8 cellular contexts compared by ENCODE assay signal in the genomic region with DNA sequence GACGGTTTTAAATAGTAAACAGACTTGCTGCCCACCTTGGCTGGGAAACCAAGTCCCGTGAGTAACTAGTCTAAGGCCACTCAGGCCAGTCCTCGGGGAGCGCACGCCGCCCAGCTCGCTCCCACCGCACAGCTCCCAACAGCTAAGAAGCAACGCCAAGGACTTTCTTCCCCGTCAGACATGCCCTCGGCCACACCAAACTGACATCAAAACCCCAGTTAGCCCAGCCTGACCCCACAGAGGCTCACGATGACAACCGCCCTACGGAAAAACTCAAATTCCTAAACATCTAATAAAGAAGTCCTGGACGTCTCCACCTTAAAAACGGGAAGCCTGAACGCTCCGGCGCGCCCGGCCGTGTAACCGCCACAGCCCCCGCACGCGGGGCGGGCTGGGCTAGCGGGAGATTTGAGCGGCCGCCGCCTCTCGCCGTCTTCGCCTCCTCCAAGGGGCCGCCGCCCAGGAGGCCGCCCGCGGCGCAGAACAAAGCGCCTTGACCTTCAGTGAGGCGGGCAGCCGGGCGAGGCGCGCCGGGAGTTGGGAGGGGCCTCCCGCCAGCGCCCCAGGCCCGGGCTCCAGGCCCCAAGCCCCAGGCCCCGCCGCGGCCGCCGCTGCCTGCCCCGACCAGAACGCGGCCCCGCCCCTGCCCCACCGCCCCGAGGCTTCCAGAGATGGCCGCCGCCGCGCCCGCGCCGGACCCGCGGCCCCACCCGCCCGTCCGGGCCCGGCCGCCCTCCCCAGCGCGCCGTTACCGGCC. TPM values are rescaled to one million over a fixed set of nuclear protein-coding genes. Genes with fewer than 3 reads are reported as not detected.
DNase-seq lines count a peak whose midpoint lies in the region; ATAC-seq, FAIRE-seq and TF ChIP-seq lines count a peak whose summit lies in the region.

No MANE protein-coding gene starts in this region.

- ATAC-seq in GM19351 (IDR thresholded peaks at IDR 0.05; ENCODE audit: unreplicated experiment) = peak; percentile 29
- ATAC-seq in HG03354 (IDR thresholded peaks at IDR 0.05; ENCODE audit: poor library complexity, severe bottlenecking, unreplicated experiment) = peak; percentile 41
- ATAC-seq in mucosa of descending colon = peak; percentile 71
- ATAC-seq in upper lobe of left lung (ENCODE audit: low FRiP score in 2 of 2) = peak; percentile 58 to 86

- no peaks in the 10 kb centered on the region for H3K9me1 ChIP-seq in endothelial cell of umbilical vein (replicated peaks; ENCODE audit: control insufficient read depth, extremely low read depth, insufficient read depth, low read length)

- H3K27ac ChIP-seq in CD8-positive, alpha-beta memory T cell (ENCODE audit: low read depth, low read length) = peak overlapping the region; percentile 86
- peak overlapping the region; percentile 64 for H3K27ac ChIP-seq in endothelial cell of umbilical vein (ENCODE audit: insufficient read depth, low read depth, low read length)
- peak overlapping the region; percentile 92 to 96 (median 96) for H3K27ac ChIP-seq in upper lobe of left lung

- H3K9me3 Mint-ChIP-seq in CD8-positive, alpha-beta memory T cell = peaks cover 0 to 3% (median 0%) of the 10 kb centered on the region in 5 donors
- no peaks in the 10 kb centered on the region for H3K9me3 Mint-ChIP-seq in T-helper 1 cell treated with Interleukin-12 subunit alpha and Interleukin-12 subunit beta and Interleukin-4 antibody, amounts not matched to agents 30 μg/mL and 1 μg/mL, for 36 hours

- H3K36me3 Mint-ChIP-seq in CD8-positive, alpha-beta memory T cell = peaks cover 0 to 42% (median 3%) of the 10 kb centered on the region in 3 donors
- H3K36me3 Mint-ChIP-seq in T-helper 1 cell treated with Interleukin-12 subunit alpha and Interleukin-12 subunit beta and Interleukin-4 antibody, amounts not matched to agents 30 μg/mL and 1 μg/mL, for 36 hours (ENCODE audit: low read depth) = peaks cover 24% of the 10 kb centered on the region

- H3K9me3 ChIP-seq in CD8-positive, alpha-beta memory T cell (ENCODE audit: low read length) = no peaks in the 10 kb centered on the region
- no peaks in the 10 kb centered on the region for H3K9me3 ChIP-seq in endothelial cell of umbilical vein (replicated peaks; ENCODE audit: control insufficient read depth, insufficient read depth, low read length)
- H3K9me3 ChIP-seq in mucosa of descending colon = no peaks in the 10 kb centered on the region
- no peaks in the 10 kb centered on the region for H3K9me3 ChIP-seq in upper lobe of left lung

- peak overlapping the region; percentile 99 to 100 (median 99) for H3K4me3 Mint-ChIP-seq in CD8-positive, alpha-beta memory T cell
- peak overlapping the region; percentile 98 for H3K4me3 Mint-ChIP-seq in T-helper 1 cell treated with Interleukin-12 subunit alpha and Interleukin-12 subunit beta and Interleukin-4 antibody, amounts not matched to agents 30 μg/mL and 1 μg/mL, for 36 hours

- intact Hi-C loops in endothelial cell of umbilical vein (cut with micrococcal nuclease) (loop anchor here (1.0 to 10.0 kb wide), 5 partner anchors 41 to 457 kb away; partner anchors contain the start of gene CARS1), mucosa of descending colon (cut with DNase I, micrococcal nuclease) (no loop called here)

- H3K79me2 ChIP-seq in endothelial cell of umbilical vein (ENCODE audit: control insufficient read depth, insufficient read depth, low read length) = peaks cover 52% of the 10 kb centered on the region

- no peaks in the 10 kb centered on the region for H3K27me3 ChIP-seq in CD8-positive, alpha-beta memory T cell (ENCODE audit: insufficient read depth, low read length, poor library complexity, severe bottlenecking)
- no peaks in the 10 kb centered on the region for H3K27me3 ChIP-seq in endothelial cell of umbilical vein (ENCODE audit: control insufficient read depth in 2 of 2, insufficient read depth in 2 of 2, low read length in 2 of 2)
- no peaks in the 10 kb centered on the region for H3K27me3 ChIP-seq in upper lobe of left lung

- no peak for DNase-seq in CD8-positive, alpha-beta memory T cell
- DNase-seq in endothelial cell of umbilical vein (ENCODE audit: low read depth, low spot score) (peak; percentile 57), mucosa of descending colon (no peak), upper lobe of left lung (peak; percentile 46 to 97), NCI-H2107 (lab: John Stamatoyannopoulos, UW) (no peak)

- POLR2A ChIA-PET in CD8-positive, alpha-beta memory T cell (lab: Charles Lee) = interaction anchor here (0.5 to 4.8 kb wide), 9 partner anchors 11 to 366 kb away, joined by 3 to 54 read pairs (median 3); a partner anchor contains a TSS
- POLR2A ChIA-PET in endothelial cell of umbilical vein (lab: Charles Lee) = interaction anchor here (0.7 to 1.6 kb wide), 5 partner anchors 9 to 63 kb away, joined by 3 to 4 read pairs (median 3); partner anchors contain the start of gene PHLDA2

- dilution Hi-C loops in endothelial cell of umbilical vein (cut with MboI; ENCODE audit: extremely low pct_ligation_motif_present, low sequenced_read_pairs) = no loop called here

- peak overlapping the region; percentile 85 for H3K9ac ChIP-seq in endothelial cell of umbilical vein (replicated peaks; ENCODE audit: extremely low read depth, insufficient read depth, low read length)

- no peak for FAIRE-seq in endothelial cell of umbilical vein (lab: Jason Lieb, UNC)

- CTCF ChIA-PET in CD8-positive, alpha-beta memory T cell (lab: Charles Lee) = interaction anchor here (1.0 to 5.5 kb wide), 5 partner anchors 9 to 460 kb away, joined by 3 to 43 read pairs (median 3); no protein-coding TSS in a partner anchor
- CTCF ChIA-PET in endothelial cell of umbilical vein (lab: Charles Lee) = interaction anchor here (0.6 to 1.3 kb wide), 11 partner anchors 10 to 459 kb away, joined by 3 to 5 read pairs (median 4); partner anchors contain the start of gene PHLDA2

- TF ChIP-seq CTCF in endothelial cell of umbilical vein (IDR thresholded peaks at IDR 0.05; ENCODE audit: extremely low read depth in 1 of 2, insufficient read depth in 1 of 2, low read depth in 1 of 2, low read length in 2 of 2) (no peak), mucosa of descending colon (IDR thresholded peaks at IDR 0.05) (no peak), upper lobe of left lung (IDR thresholded peaks at IDR 0.05) (no peak)

- TF ChIP-seq POLR2A in endothelial cell of umbilical vein (IDR thresholded peaks at IDR 0.05; ENCODE audit: low read depth, low read length) (peak; percentile 46), upper lobe of left lung (IDR thresholded peaks at IDR 0.05) (no peak)

- H3K4me2 ChIP-seq in endothelial cell of umbilical vein (ENCODE audit: insufficient read depth, low read length) = peak overlapping the region; percentile 95

- peak overlapping the region; percentile 55 for H2AFZ ChIP-seq in endothelial cell of umbilical vein (ENCODE audit: low read depth, low read length)

- peak overlapping the region; percentile 85 for H3K4me3 ChIP-seq in CD8-positive, alpha-beta memory T cell (ENCODE audit: low read length)
- peak overlapping the region; percentile 64 to 97 (median 95) for H3K4me3 ChIP-seq in endothelial cell of umbilical vein (replicated peaks in 1 of 3; ENCODE audit: insufficient read depth in 1 of 3, low read depth in 1 of 3, low read length in 3 of 3)
- peak overlapping the region; percentile 84 for H3K4me3 ChIP-seq in mucosa of descending colon
- H3K4me3 ChIP-seq in upper lobe of left lung = peak overlapping the region; percentile 78 to 97 (median 87)

- no peaks in the 10 kb centered on the region for H3K36me3 ChIP-seq in CD8-positive, alpha-beta memory T cell (ENCODE audit: insufficient read depth, low read length)
- H3K36me3 ChIP-seq in endothelial cell of umbilical vein (ENCODE audit: control insufficient read depth in 2 of 2, extremely low read depth in 1 of 2, insufficient read depth in 2 of 2, low read length in 2 of 2) = no peaks in the 10 kb centered on the region
- no peaks in the 10 kb centered on the region for H3K36me3 ChIP-seq in mucosa of descending colon (ENCODE audit: low read depth)
- H3K36me3 ChIP-seq in upper lobe of left lung = no peaks in the 10 kb centered on the region

- peaks cover 35 to 42% (median 38%) of the 10 kb centered on the region in 3 donors for H3K4me1 Mint-ChIP-seq in CD8-positive, alpha-beta memory T cell
- H3K4me1 Mint-ChIP-seq in T-helper 1 cell treated with Interleukin-12 subunit alpha and Interleukin-12 subunit beta and Interleukin-4 antibody, amounts not matched to agents 30 μg/mL and 1 μg/mL, for 36 hours (ENCODE audit: low read depth) = peaks cover 30% of the 10 kb centered on the region

- WGBS in upper lobe of left lung, 2 donors = 0 to 1% methylated on average over 28 to 48 of the region's 79 CpGs

- no TSS peak for BruUV-seq in endothelial cell of umbilical vein (replicated peaks; lab: Mats Ljungman, UMichigan)

- H4K20me1 ChIP-seq in endothelial cell of umbilical vein (replicated peaks; ENCODE audit: control insufficient read depth, extremely low read depth, insufficient read depth, low read length) = peaks cover 4% of the 10 kb centered on the region

- peaks cover 0 to 3% of the 10 kb centered on the region in 2 donors for H3K27me3 Mint-ChIP-seq in CD8-positive, alpha-beta memory T cell
- no peaks in the 10 kb centered on the region for H3K27me3 Mint-ChIP-seq in T-helper 1 cell treated with Interleukin-12 subunit alpha and Interleukin-12 subunit beta and Interleukin-4 antibody, amounts not matched to agents 30 μg/mL and 1 μg/mL, for 36 hours (ENCODE audit: low read depth)

- peak overlapping the region; percentile 97 to 100 (median 98) for H3K27ac Mint-ChIP-seq in CD8-positive, alpha-beta memory T cell
- H3K27ac Mint-ChIP-seq in T-helper 1 cell treated with Interleukin-12 subunit alpha and Interleukin-12 subunit beta and Interleukin-4 antibody, amounts not matched to agents 30 μg/mL and 1 μg/mL, for 36 hours = peak overlapping the region; percentile 99

- TF ChIP-seq EP300 in upper lobe of left lung (IDR thresholded peaks at IDR 0.05) = no peak

- H3K4me1 ChIP-seq in CD8-positive, alpha-beta memory T cell (ENCODE audit: insufficient read depth, low read length) = peaks cover 27% of the 10 kb centered on the region
- peaks cover 33% of the 10 kb centered on the region for H3K4me1 ChIP-seq in endothelial cell of umbilical vein (ENCODE audit: control insufficient read depth, extremely low read depth, insufficient read depth, low read length)
- peaks cover 38% of the 10 kb centered on the region for H3K4me1 ChIP-seq in mucosa of descending colon (ENCODE audit: low read depth)
- H3K4me1 ChIP-seq in upper lobe of left lung = peaks cover 35 to 52% (median 35%) of the 10 kb centered on the region in 4 donors

RNA-seq across cellular contexts. Expression of gene NAP1L4, which starts 0.5 kb away (rescaled TPM):
- total RNA-seq in CD8-positive, alpha-beta memory T cell = 100 to 1,000 TPM; 273 to 280 TPM
- 163 TPM for polyA plus RNA-seq in CD8-positive, alpha-beta memory T cell
- total RNA-seq in endothelial cell of umbilical vein (173 and 177 TPM in 2 replicates), mucosa of descending colon (100 to 1,000 TPM in 1 of 3 donors, 10 to 100 TPM in 2; 94.0 to 116 (median 99.8) TPM), upper lobe of left lung (100 to 1,000 TPM in 3 of 6 donors, 10 to 100 TPM in 3; 81.1 to 194 (median 103) TPM)
- 68.0 and 100.0 TPM in 2 replicates for polyA plus RNA-seq in endothelial cell of umbilical vein
- polyA plus RNA-seq in endothelial cell of umbilical vein (2011; cell fraction: cytosol; rRNA removed) = 112 and 117 TPM in 2 replicates
- 169 and 178 TPM in 2 replicates for polyA plus RNA-seq in endothelial cell of umbilical vein (2011; cell fraction: nucleus; rRNA removed)
- polyA plus RNA-seq in endothelial cell of umbilical vein (2012) = 140 and 147 TPM in 2 replicates
- polyA minus RNA-seq in endothelial cell of umbilical vein = 71.5 and 73.7 TPM in 2 replicates
- 52.2 TPM for polyA minus RNA-seq in endothelial cell of umbilical vein (2011; cell fraction: cytosol; rRNA and poly(A)+ RNA removed)
- polyA minus RNA-seq in endothelial cell of umbilical vein (2011; cell fraction: nucleus; rRNA and poly(A)+ RNA removed) = 75.3 and 108 TPM in 2 replicates

Comparison
In these comparisons a context has a peak if more than half of its experiments do, and no peak if none do; other contexts are left out.
1. DNase-seq: peak in endothelial cell of umbilical vein (single experiment) and upper lobe of left lung (2 of 2); none in CD8-positive, alpha-beta memory T cell (0 of 5), mucosa of descending colon (0 of 3) and NCI-H2107 (single experiment).
2. Peak in every context shown above with its lines, with median percentiles within 50 percentile points of each other: H3K27ac ChIP-seq, H3K4me3 ChIP-seq and ATAC-seq.